ENCODE assay signal across 12 cellular contexts in genomic region chr7:104946338-104946737, GRCh38.
DNase-seq lines count a peak whose midpoint lies in the region; ATAC-seq and TF ChIP-seq lines count a peak whose summit lies in the region.
"Had no signal": no experiment of that assay in that cellular context is flagged by ENCODE, and none has a peak within 500 bp of the region (broad histone marks: within the 10 kb centered on the region; RNA-seq: fewer than 3 reads in every experiment).

No MANE protein-coding gene starts in this region.

- no peak for TF ChIP-seq CTCF in suprapubic skin (IDR thresholded peaks at IDR 0.05)
- TF ChIP-seq CTCF in nephron progenitor cell (IDR thresholded peaks at IDR 0.05), result no peak

- POLR2A ChIA-PET in activated CD4-positive, alpha-beta memory T cell treated with anti-CD3 and anti-CD28 coated beads, Interleukin-2, amount 10 ng/mL, durations not matched to agents 7 days and 5 days (lab: Charles Lee), result interaction anchor here (1.4 to 9.7 kb wide), 7 partner anchors 7 to 322 kb away, joined by 4 to 364 read pairs (median 35); partner anchors contain the start of gene KMT2E

- ATAC-seq in GM18858 (IDR thresholded peaks at IDR 0.05; ENCODE audit: unreplicated experiment), result no peak
- ATAC-seq: mucosa of descending colon, Panc1 had no signal

- TF ChIP-seq POLR2A in suprapubic skin (IDR thresholded peaks at IDR 0.05), result no peak

- peaks cover 50% of the 10 kb centered on the region for H3K36me3 Mint-ChIP-seq in activated T-cell treated with anti-CD3 and anti-CD28 coated beads, Interleukin-2, amount 50 U/mL, for 24 hours (ENCODE audit: low read depth)
- peaks cover 36% of the 10 kb centered on the region for H3K36me3 Mint-ChIP-seq in activated CD4-positive, alpha-beta memory T cell treated with anti-CD3 and anti-CD28 coated beads, Interleukin-2, amount 10 ng/mL, durations not matched to agents 7 days and 5 days (ENCODE audit: low read depth)
- H3K36me3 Mint-ChIP-seq in nephron progenitor cell (ENCODE audit: low read depth), result peaks cover 5% of the 10 kb centered on the region

- no peaks in the 10 kb centered on the region for H3K9me3 ChIP-seq in suprapubic skin
- H3K9me3 ChIP-seq: mucosa of descending colon had no signal

- no peaks in the 10 kb centered on the region for H3K27me3 ChIP-seq in suprapubic skin

- peak overlapping the region; percentile 25 for H3K4me3 Mint-ChIP-seq in activated T-cell treated with anti-CD3 and anti-CD28 coated beads, Interleukin-2, amount 50 U/mL, for 24 hours
- H3K4me3 Mint-ChIP-seq in activated CD4-positive, alpha-beta memory T cell treated with anti-CD3 and anti-CD28 coated beads, Interleukin-2, amount 10 ng/mL, durations not matched to agents 7 days and 5 days, result no peak overlapping the region
- H3K4me3 Mint-ChIP-seq in nephron progenitor cell, result no peak overlapping the region

- no peaks in the 10 kb centered on the region for H3K9me3 Mint-ChIP-seq in activated T-cell treated with anti-CD3 and anti-CD28 coated beads, Interleukin-2, amount 50 U/mL, for 24 hours
- H3K9me3 Mint-ChIP-seq in activated CD4-positive, alpha-beta memory T cell treated with anti-CD3 and anti-CD28 coated beads, Interleukin-2, amount 10 ng/mL, durations not matched to agents 7 days and 5 days, result no peaks in the 10 kb centered on the region
- peaks cover 18% of the 10 kb centered on the region for H3K9me3 Mint-ChIP-seq in nephron progenitor cell

- CTCF ChIA-PET in activated CD4-positive, alpha-beta memory T cell treated with anti-CD3 and anti-CD28 coated beads, Interleukin-2, amount 10 ng/mL, durations not matched to agents 7 days and 5 days (lab: Charles Lee), result interaction anchor here (0.5 to 4.4 kb wide), 5 partner anchors 10 to 38 kb away, joined by 3 to 20 read pairs (median 4); no protein-coding TSS in a partner anchor

- H3K4me1 Mint-ChIP-seq in activated T-cell treated with anti-CD3 and anti-CD28 coated beads, Interleukin-2, amount 50 U/mL, for 24 hours (ENCODE audit: low read depth), result peaks cover 72% of the 10 kb centered on the region
- peaks cover 75% of the 10 kb centered on the region for H3K4me1 Mint-ChIP-seq in activated CD4-positive, alpha-beta memory T cell treated with anti-CD3 and anti-CD28 coated beads, Interleukin-2, amount 10 ng/mL, durations not matched to agents 7 days and 5 days
- H3K4me1 Mint-ChIP-seq in nephron progenitor cell, result peaks cover 41% of the 10 kb centered on the region

- peaks cover 38% of the 10 kb centered on the region for H3K4me1 ChIP-seq in suprapubic skin

- H3K36me3 ChIP-seq in suprapubic skin, result no peaks in the 10 kb centered on the region

- no peak overlapping the region for H3K4me3 ChIP-seq in suprapubic skin
- H3K4me3 ChIP-seq: mucosa of descending colon had no signal

- H3K27me3 Mint-ChIP-seq in activated T-cell treated with anti-CD3 and anti-CD28 coated beads, Interleukin-2, amount 50 U/mL, for 24 hours, result no peaks in the 10 kb centered on the region
- no peaks in the 10 kb centered on the region for H3K27me3 Mint-ChIP-seq in activated CD4-positive, alpha-beta memory T cell treated with anti-CD3 and anti-CD28 coated beads, Interleukin-2, amount 10 ng/mL, durations not matched to agents 7 days and 5 days
- H3K27me3 Mint-ChIP-seq in nephron progenitor cell (ENCODE audit: low read depth, poor library complexity), result no peaks in the 10 kb centered on the region

- no peak for DNase-seq in activated T-cell treated with anti-CD3 and anti-CD28 coated beads, Interleukin-2, amount 50 U/mL, for 24 hours
- no peak for DNase-seq in activated T-cell treated with anti-CD3 and anti-CD28 coated beads, Interleukin-2, amount 50 U/mL, for 1 hour
- DNase-seq in activated CD4-positive, alpha-beta memory T cell treated with anti-CD3 and anti-CD28 coated beads, Interleukin-2, amount 10 ng/mL, durations not matched to agents 7 days and 5 days, result no peak
- DNase-seq in kidney tubule cell (ENCODE audit: low spot score) (peak; percentile 50), suprapubic skin (ENCODE audit: low spot score in 2 of 2) (no peak), GDM1 (lab: John Stamatoyannopoulos, UW) (no peak), nephron progenitor cell (no peak)
- DNase-seq: glutamatergic neuron, mucosa of descending colon, NCI-H2029 treated with DMSO at 0.1 percent for 48 hours had no signal

- H3K27ac ChIP-seq in suprapubic skin, result peak overlapping the region; percentile 95

- no peak for TF ChIP-seq EP300 in suprapubic skin (IDR thresholded peaks at IDR 0.05)

- peak overlapping the region; percentile 100 for H3K27ac Mint-ChIP-seq in activated T-cell treated with anti-CD3 and anti-CD28 coated beads, Interleukin-2, amount 50 U/mL, for 24 hours
- peak overlapping the region; percentile 47 for H3K27ac Mint-ChIP-seq in activated CD4-positive, alpha-beta memory T cell treated with anti-CD3 and anti-CD28 coated beads, Interleukin-2, amount 10 ng/mL, durations not matched to agents 7 days and 5 days
- H3K27ac Mint-ChIP-seq in nephron progenitor cell, result no peak overlapping the region

- WGBS in suprapubic skin, result 14% methylated on average over 2 of the region's 2 CpGs
